ENCODE assay signal across 1 cellular context in the genomic region with DNA sequence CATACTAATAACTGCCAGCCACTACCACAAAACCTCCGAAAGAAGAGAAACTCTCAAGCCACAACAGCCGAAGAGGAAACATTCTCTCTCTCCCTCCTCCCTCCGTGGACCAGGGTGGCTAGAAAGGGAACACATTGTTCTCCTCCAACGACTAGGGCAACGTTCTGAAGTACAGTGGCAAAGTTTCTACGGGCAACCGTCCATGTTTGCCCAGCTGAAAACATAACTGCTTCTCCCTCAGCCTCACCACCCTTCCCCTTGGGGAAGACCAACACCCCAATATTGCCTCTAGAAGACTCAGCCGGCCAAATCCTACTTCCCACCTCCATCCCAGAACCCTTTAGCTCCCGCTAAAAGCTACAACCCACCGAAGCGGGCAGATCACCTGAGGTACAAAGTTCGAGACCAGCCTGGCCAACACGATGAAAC.
TF ChIP-seq lines count a peak whose summit lies in the region.

No MANE protein-coding gene starts in this region.

TF ChIP-seq in HCT116, 20 proteins besides CTCF, POLR2A, EP300 and RAD21 (continued from another document):
- TF ChIP-seq REST (IDR thresholded peaks at IDR 0.05; ENCODE audit: low read depth) (no peak), ZFX (IDR thresholded peaks at IDR 0.05) (no peak), CEBPB (IDR thresholded peaks at IDR 0.05; ENCODE audit: low read depth) (no peak), EGR1 (IDR thresholded peaks at IDR 0.05; ENCODE audit: low read depth) (no peak), TCF7L2 (IDR thresholded peaks at IDR 0.05; ENCODE audit: borderline replicate concordance, extremely low read depth, insufficient read depth, insufficient read length) (no peak)
